8 cellular contexts compared by ENCODE assay signal in the genomic region with DNA sequence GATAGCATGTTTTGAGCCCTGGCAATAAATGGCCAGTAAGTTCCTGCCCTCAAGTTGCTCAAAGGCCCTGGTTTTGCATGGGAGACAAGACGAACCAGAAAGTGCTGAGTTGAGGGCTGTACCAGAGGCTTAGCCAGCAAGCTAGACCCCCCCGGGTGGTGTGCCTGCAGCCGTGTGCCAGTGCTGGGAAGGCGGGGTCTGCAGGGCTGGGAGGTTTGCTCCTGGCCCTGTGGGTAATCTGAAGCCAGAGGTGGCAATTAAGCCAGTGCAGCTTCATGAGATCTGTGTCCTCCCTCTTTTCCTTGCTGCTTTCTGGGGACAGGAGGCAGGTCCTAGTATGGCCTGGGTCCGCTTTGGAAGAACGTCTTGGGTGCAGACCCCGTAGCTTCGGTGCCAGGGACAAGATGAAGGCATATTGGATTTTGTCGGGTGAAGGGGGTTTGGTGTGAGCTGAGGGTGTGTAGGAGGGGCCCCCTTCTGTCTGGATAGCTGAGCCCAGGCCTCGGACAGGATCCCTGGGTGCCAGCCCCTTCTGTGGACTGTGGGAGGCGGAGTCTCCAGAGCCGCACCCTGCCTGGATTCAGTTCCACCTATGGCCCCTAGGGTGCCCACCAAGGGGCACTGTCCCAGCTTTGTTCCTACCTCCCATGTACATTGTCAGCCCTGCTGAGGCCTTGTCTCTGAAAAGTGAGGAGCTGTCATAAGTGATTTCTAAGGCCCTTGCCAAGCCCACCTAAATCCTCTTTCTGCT.
A peak's percentile ranks its signal among the peaks of the same experiment; 100 is the strongest.
DNase-seq lines count a peak whose midpoint lies in the region; TF ChIP-seq lines count a peak whose summit lies in the region.

No MANE protein-coding gene starts in this region.

- peak; percentile 47 for DNase-seq in NCI-H2227 (lab: John Stamatoyannopoulos, UW; ENCODE audit: unreplicated experiment)
- DNase-seq in NCI-H2227 treated with DMSO at 0.1 percent for 48 hours (lab: John Stamatoyannopoulos, UW) = no peak
- peak; percentile 67 for DNase-seq in NCI-H2029 (lab: John Stamatoyannopoulos, UW)
- peak in 1 of 2 donors; percentile 17 for DNase-seq in cardiac fibroblast (ENCODE audit: low read depth in 2 of 2)
- peak; percentile 32 for DNase-seq in stimulated activated CD8-positive, alpha-beta memory T cell treated with anti-CD3 and anti-CD28 coated beads, Interleukin-4, amount 100 ng/mL, for 48 hours
- no peak for DNase-seq in HCEC 1CT
- DNase-seq in T-helper 1 cell = no peak
- no peak for DNase-seq in NCI-H446 treated with DMSO at 0.1 percent for 48 hours (lab: John Stamatoyannopoulos, UW)

- no peak overlapping the region for H3K4me3 ChIP-seq in cardiac fibroblast (replicated peaks in 1 of 2; ENCODE audit: low read depth in 2 of 2, low read length in 2 of 2)

- peak; percentile 39 for TF ChIP-seq CTCF in cardiac fibroblast (IDR thresholded peaks at IDR 0.05; ENCODE audit: low read depth, low read length)

Comparison
In these comparisons a context has a peak if more than half of its experiments do, and no peak if none do; other contexts are left out.
1. DNase-seq: peak in NCI-H2227 (single experiment), NCI-H2029 (single experiment) and stimulated activated CD8-positive, alpha-beta memory T cell treated with anti-CD3 and anti-CD28 coated beads, Interleukin-4, amount 100 ng/mL, for 48 hours (single experiment); none in NCI-H2227 treated with DMSO at 0.1 percent for 48 hours (single experiment), HCEC 1CT (single experiment), T-helper 1 cell (0 of 5) and NCI-H446 treated with DMSO at 0.1 percent for 48 hours (single experiment).